ENCODE assay signal across 21 cellular contexts in the genomic region with DNA sequence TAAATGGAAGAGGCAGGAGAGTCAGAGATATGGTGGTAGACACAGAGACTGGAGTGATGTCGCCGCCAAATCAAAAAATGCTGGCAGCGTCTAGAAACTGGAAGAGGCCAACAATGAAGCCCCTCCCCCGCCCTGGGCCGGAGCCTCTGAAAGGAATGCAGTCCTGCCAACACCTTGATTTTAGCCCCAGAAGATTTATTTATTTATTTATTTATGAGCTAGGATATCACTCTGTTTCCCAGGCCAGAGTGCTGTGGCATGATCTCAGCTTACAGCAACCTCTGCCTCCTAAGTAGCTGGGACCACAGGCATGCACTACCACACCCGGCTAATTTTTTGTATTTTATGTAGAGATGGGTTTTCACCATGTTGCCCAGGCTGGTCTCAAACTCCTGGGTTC.
DNase-seq lines count a peak whose midpoint lies in the region; ATAC-seq and TF ChIP-seq lines count a peak whose summit lies in the region.
"Had no signal": no experiment of that assay in that cellular context is flagged by ENCODE, and none has a peak within 500 bp of the region (broad histone marks: within the 10 kb centered on the region; RNA-seq: fewer than 3 reads in every experiment).

No MANE protein-coding gene starts in this region.

- H3K4me3 ChIP-seq in Caco-2 (ENCODE audit: low read depth, low read length), result no peak overlapping the region
- H3K4me3 ChIP-seq in mesendoderm (ENCODE audit: low read length), result no peak overlapping the region
- no peak overlapping the region for H3K4me3 ChIP-seq in hepatocyte
- H3K4me3 ChIP-seq: breast epithelium, GM12878, pancreas, right lobe of liver had no signal

- H3K4me2 ChIP-seq in mesendoderm (ENCODE audit: low read length) (no peak overlapping the region), hepatocyte (no peak overlapping the region)

- no peaks in the 10 kb centered on the region for H3K9me2 ChIP-seq in hepatocyte (replicated peaks; ENCODE audit: insufficient read depth)

- H3K79me1 ChIP-seq in mesendoderm (ENCODE audit: low read length), result no peaks in the 10 kb centered on the region

- H4K5ac ChIP-seq in mesendoderm (ENCODE audit: low read length), result no peak overlapping the region

- no peak overlapping the region for H3K27ac Mint-ChIP-seq in Caco-2 (ENCODE audit: unreplicated experiment)
- no peak overlapping the region for H3K27ac Mint-ChIP-seq in chondrocyte (ENCODE audit: unreplicated experiment)
- no peak overlapping the region for H3K27ac Mint-ChIP-seq in stimulated activated effector memory CD8-positive, alpha-beta T cell treated with anti-CD3 and anti-CD28 coated beads, Interleukin-12 subunit alpha, Interleukin-12 subunit beta, amount 100 ng/mL, for 72 hours
- H3K27ac Mint-ChIP-seq: activated naive CD8-positive, alpha-beta T cell treated with anti-CD3 and anti-CD28 coated beads, Interleukin-2, amount 50 U/mL, for 24 hours; naive thymus-derived CD8-positive, alpha-beta T cell had no signal

- H3K4me3 Mint-ChIP-seq in Caco-2 (ENCODE audit: unreplicated experiment) (no peak overlapping the region), chondrocyte (ENCODE audit: unreplicated experiment) (no peak overlapping the region)
- H3K4me3 Mint-ChIP-seq in stimulated activated effector memory CD8-positive, alpha-beta T cell treated with anti-CD3 and anti-CD28 coated beads, Interleukin-12 subunit alpha, Interleukin-12 subunit beta, amount 100 ng/mL, for 72 hours, result no peak overlapping the region
- H3K4me3 Mint-ChIP-seq: activated naive CD8-positive, alpha-beta T cell treated with anti-CD3 and anti-CD28 coated beads, Interleukin-2, amount 50 U/mL, for 24 hours; naive thymus-derived CD8-positive, alpha-beta T cell had no signal

- no peaks in the 10 kb centered on the region for H3K9me3 Mint-ChIP-seq in Caco-2 (ENCODE audit: unreplicated experiment)
- no peaks in the 10 kb centered on the region for H3K9me3 Mint-ChIP-seq in chondrocyte (ENCODE audit: low read depth)
- no peaks in the 10 kb centered on the region for H3K9me3 Mint-ChIP-seq in stimulated activated effector memory CD8-positive, alpha-beta T cell treated with anti-CD3 and anti-CD28 coated beads, Interleukin-12 subunit alpha, Interleukin-12 subunit beta, amount 100 ng/mL, for 72 hours
- H3K9me3 Mint-ChIP-seq: activated naive CD8-positive, alpha-beta T cell treated with anti-CD3 and anti-CD28 coated beads, Interleukin-2, amount 50 U/mL, for 24 hours; naive thymus-derived CD8-positive, alpha-beta T cell had no signal

- CTCF ChIA-PET in Caco-2 (lab: Charles Lee), result interaction anchor here (0.8 to 1.0 kb wide), 2 partner anchors 17 to 81 kb away, joined by 3 read pairs; no protein-coding TSS in a partner anchor

- no peak overlapping the region for H2AK5ac ChIP-seq in mesendoderm (ENCODE audit: low read length)

- H3K4me1 Mint-ChIP-seq in Caco-2 (ENCODE audit: low read depth, unreplicated experiment) (peaks cover 6% of the 10 kb centered on the region), chondrocyte (ENCODE audit: low read depth) (peaks cover 3% of the 10 kb centered on the region)
- peaks cover 4% of the 10 kb centered on the region for H3K4me1 Mint-ChIP-seq in stimulated activated effector memory CD8-positive, alpha-beta T cell treated with anti-CD3 and anti-CD28 coated beads, Interleukin-12 subunit alpha, Interleukin-12 subunit beta, amount 100 ng/mL, for 72 hours
- H3K4me1 Mint-ChIP-seq: activated naive CD8-positive, alpha-beta T cell treated with anti-CD3 and anti-CD28 coated beads, Interleukin-2, amount 50 U/mL, for 24 hours had no signal

- no peak overlapping the region for H2BK15ac ChIP-seq in mesendoderm (replicated peaks; ENCODE audit: low read depth)

- no peak overlapping the region for H2BK120ac ChIP-seq in mesendoderm (ENCODE audit: low read depth, low read length)

- H3K4ac ChIP-seq in mesendoderm (ENCODE audit: low read depth, low read length), result no peak overlapping the region

- H3K9ac ChIP-seq in mesendoderm (ENCODE audit: low read length), result no peak overlapping the region

- no peak for ATAC-seq in HG02623 (IDR thresholded peaks at IDR 0.05; ENCODE audit: unreplicated experiment)
- no peak for ATAC-seq in stimulated activated effector memory CD8-positive, alpha-beta T cell treated with anti-CD3 and anti-CD28 coated beads, Interleukin-12 subunit alpha, Interleukin-12 subunit beta, amount 100 ng/mL, for 72 hours
- ATAC-seq: activated naive CD8-positive, alpha-beta T cell treated with anti-CD3 and anti-CD28 coated beads, Interleukin-2, amount 50 U/mL, for 24 hours; naive thymus-derived CD8-positive, alpha-beta T cell; pancreas; right lobe of liver had no signal

- H3K36me3 Mint-ChIP-seq in Caco-2 (ENCODE audit: insufficient read depth, unreplicated experiment) (no peaks in the 10 kb centered on the region), chondrocyte (ENCODE audit: low read depth) (no peaks in the 10 kb centered on the region)
- no peaks in the 10 kb centered on the region for H3K36me3 Mint-ChIP-seq in stimulated activated effector memory CD8-positive, alpha-beta T cell treated with anti-CD3 and anti-CD28 coated beads, Interleukin-12 subunit alpha, Interleukin-12 subunit beta, amount 100 ng/mL, for 72 hours
- H3K36me3 Mint-ChIP-seq: naive thymus-derived CD8-positive, alpha-beta T cell had no signal

- POLR2A ChIA-PET in Caco-2 (lab: Charles Lee), result no interaction called here

- no peaks in the 10 kb centered on the region for H3K9me3 ChIP-seq in Caco-2
- no peaks in the 10 kb centered on the region for H3K9me3 ChIP-seq in hepatocyte (ENCODE audit: low read depth)
- H3K9me3 ChIP-seq: breast epithelium, pancreas, right lobe of liver had no signal

- H3K27me3 ChIP-seq in Caco-2 (replicated peaks; ENCODE audit: control insufficient read depth, insufficient read depth, low read length) (no peaks in the 10 kb centered on the region), mesendoderm (ENCODE audit: insufficient read depth, low read length, poor library complexity) (no peaks in the 10 kb centered on the region), hepatocyte (no peaks in the 10 kb centered on the region)
- H3K27me3 ChIP-seq: pancreas, right lobe of liver had no signal

- no peaks in the 10 kb centered on the region for H3K79me2 ChIP-seq in mesendoderm (ENCODE audit: control insufficient read depth, insufficient read depth, low read length)
- no peaks in the 10 kb centered on the region for H3K79me2 ChIP-seq in hepatocyte

- intact Hi-C loops in Caco-2 (cut with micrococcal nuclease; ENCODE audit: unreplicated experiment), result no loop called here

- H3K18ac ChIP-seq in mesendoderm (ENCODE audit: low read length), result no peak overlapping the region

- no peak overlapping the region for H4K8ac ChIP-seq in mesendoderm (ENCODE audit: low read depth, low read length)

- no peak overlapping the region for H3K56ac ChIP-seq in mesendoderm (ENCODE audit: low read length)

- no peak overlapping the region for H3K27ac ChIP-seq in mesendoderm (ENCODE audit: low read depth, low read length)
- H3K27ac ChIP-seq in hepatocyte, result no peak overlapping the region
- H3K27ac ChIP-seq: breast epithelium, pancreas, right lobe of liver had no signal

- TF ChIP-seq CTCF in Caco-2 (IDR thresholded peaks at IDR 0.05; ENCODE audit: insufficient read depth in 1 of 2, low read depth in 1 of 2, low read length in 1 of 2, severe bottlenecking in 1 of 2, unreplicated experiment in 1 of 2) (no peak), chondrocyte (IDR thresholded peaks at IDR 0.05) (no peak), hepatocyte (IDR thresholded peaks at IDR 0.05; ENCODE audit: poor library complexity) (no peak)

- H3K27me3 Mint-ChIP-seq in Caco-2 (ENCODE audit: insufficient read depth, unreplicated experiment) (no peaks in the 10 kb centered on the region), chondrocyte (ENCODE audit: low read depth) (peaks cover 10% of the 10 kb centered on the region)
- H3K27me3 Mint-ChIP-seq: activated naive CD8-positive, alpha-beta T cell treated with anti-CD3 and anti-CD28 coated beads, Interleukin-2, amount 50 U/mL, for 24 hours had no signal

- peak; percentile 44 to 56 for DNase-seq in Caco-2
- peak; percentile 6 for DNase-seq in LoVo (ENCODE audit: low spot score)
- DNase-seq in chondrocyte (ENCODE audit: low spot score), result peak; percentile 17
- peak; percentile 34 for DNase-seq in mesendoderm
- no peak for DNase-seq in activated CD4-positive, CD25-positive, alpha-beta regulatory T cell treated with anti-CD3 and anti-CD28 coated beads, Interleukin-2, amount 50 U/mL, for 72 hours
- DNase-seq in stimulated activated effector memory CD8-positive, alpha-beta T cell treated with anti-CD3 and anti-CD28 coated beads, Interleukin-12 subunit alpha, Interleukin-12 subunit beta, amount 100 ng/mL, for 72 hours (ENCODE audit: low spot score in 2 of 2), result no peak
- no peak for DNase-seq in hepatocyte (ENCODE audit: low spot score)
- DNase-seq: activated CD4-positive, alpha-beta T cell treated with anti-CD3 and anti-CD28 coated beads, Interleukin-2, amount 50 U/mL, for 1 hour; activated effector memory CD4-positive, alpha-beta T cell treated with anti-CD3 and anti-CD28 coated beads, Interleukin-2, amount 50 U/mL, for 16 hours; activated naive CD8-positive, alpha-beta T cell treated with anti-CD3 and anti-CD28 coated beads, Interleukin-2, amount 50 U/mL, for 24 hours; dermis blood vessel endothelial cell; DMS153; hippocampal formation; naive thymus-derived CD8-positive, alpha-beta T cell; NCI-H1105 treated with DMSO at 0.1 percent for 48 hours; T-helper 2 cell had no signal

- BruUV-seq in Caco-2 (replicated peaks; lab: Mats Ljungman, UMichigan), result no TSS peak

- H3K23ac ChIP-seq in mesendoderm (ENCODE audit: low read length), result no peak overlapping the region

- H3K4me1 ChIP-seq in Caco-2, result peaks cover 6% of the 10 kb centered on the region; the same call in 1 of the 2 replicates
- H3K4me1 ChIP-seq in mesendoderm (ENCODE audit: control insufficient read depth, low read depth, low read length), result peaks cover 2% of the 10 kb centered on the region
- H3K4me1 ChIP-seq in hepatocyte (ENCODE audit: insufficient read depth), result no peaks in the 10 kb centered on the region
- H3K4me1 ChIP-seq: breast epithelium, pancreas, right lobe of liver had no signal

- no CpG with 5 or more reads among the region's 6 CpGs for WGBS in mesendoderm (ENCODE audit: extremely low coverage, insufficient coverage, low lambda C conversion rate)
- WGBS in hepatocyte (ENCODE audit: low lambda C conversion rate, missing lambda C conversion rate), result 59% methylated on average over 6 of the region's 6 CpGs

- H2AFZ ChIP-seq in hepatocyte, result no peak overlapping the region

- H4K20me1 ChIP-seq in hepatocyte (ENCODE audit: insufficient read depth, poor library complexity, severe bottlenecking), result no peaks in the 10 kb centered on the region

- H2BK5ac ChIP-seq in mesendoderm (ENCODE audit: low read length), result no peak overlapping the region

- H3K36me3 ChIP-seq in Caco-2 (ENCODE audit: control insufficient read depth, insufficient read depth, low read length), result no peaks in the 10 kb centered on the region
- H3K36me3 ChIP-seq in mesendoderm (ENCODE audit: control insufficient read depth, insufficient read depth, low read length), result no peaks in the 10 kb centered on the region
- H3K36me3 ChIP-seq in hepatocyte (replicated peaks; ENCODE audit: insufficient read depth, low read depth), result no peaks in the 10 kb centered on the region
- H3K36me3 ChIP-seq: breast epithelium, pancreas, right lobe of liver had no signal

Comparison
In these comparisons a context has a peak if more than half of its experiments do, and no peak if none do; other contexts are left out.
1. DNase-seq: peak in Caco-2 (2 of 2), LoVo (single experiment), chondrocyte (single experiment) and mesendoderm (single experiment); none in activated CD4-positive, CD25-positive, alpha-beta regulatory T cell treated with anti-CD3 and anti-CD28 coated beads, Interleukin-2, amount 50 U/mL, for 72 hours (single experiment), stimulated activated effector memory CD8-positive, alpha-beta T cell treated with anti-CD3 and anti-CD28 coated beads, Interleukin-12 subunit alpha, Interleukin-12 subunit beta, amount 100 ng/mL, for 72 hours (0 of 2) and hepatocyte (single experiment).